24 cellular contexts compared by ENCODE assay signal in genomic region chr5:135056316-135057030, GRCh38. TPM values are rescaled to one million over a fixed set of nuclear protein-coding genes. Genes with fewer than 3 reads are reported as not detected.
"Had no signal": no experiment of that assay in that cellular context is flagged by ENCODE, and none has a peak within 500 bp of the region (broad histone marks: within the 10 kb centered on the region; RNA-seq: fewer than 3 reads in every experiment).

No MANE protein-coding gene starts in this region.

- H3K9me3 ChIP-seq: colonic mucosa, esophagus squamous epithelium, left ventricle myocardium inferior, prostate gland, right lobe of liver, suprapubic skin, thyroid gland, upper lobe of left lung, uterus had no signal

- H3K4me3 ChIP-seq: colonic mucosa, esophagus squamous epithelium, hepatocyte, left ventricle myocardium inferior, prostate gland, right lobe of liver, skin epidermis, suprapubic skin, thyroid gland, upper lobe of left lung, uterus had no signal

- H3K4me1 ChIP-seq: colonic mucosa, parathyroid adenoma, prostate gland, right lobe of liver, suprapubic skin, thyroid gland, upper lobe of left lung, uterus had no signal

- H3K36me3 ChIP-seq: colonic mucosa, esophagus squamous epithelium, left ventricle myocardium inferior, prostate gland, right lobe of liver, suprapubic skin, thyroid gland, upper lobe of left lung, uterus had no signal

- H3K27ac ChIP-seq: colonic mucosa, hepatocyte, parathyroid adenoma, prostate gland, right lobe of liver, skin epidermis, suprapubic skin, thyroid gland, upper lobe of left lung, uterus had no signal

- DNase-seq: colonic mucosa; dermis blood vessel endothelial cell; esophagus squamous epithelium; foreskin fibroblast; head of caudate nucleus; left cardiac atrium; left ventricle myocardium inferior; mesendoderm; naive B cell; occipital lobe; retina; right lobe of liver; stimulated activated CD4-positive, alpha-beta T cell treated with anti-CD3 and anti-CD28 coated beads, Interleukin-2, amount 100 ng/mL, for 24 hours; stimulated activated naive CD4-positive, alpha-beta T cell; thyroid gland; upper lobe of left lung; uterus had no signal

- ATAC-seq: left cardiac atrium, right lobe of liver had no signal

- H3K4me2 ChIP-seq: hepatocyte had no signal

- H3K27me3 ChIP-seq: thyroid gland, upper lobe of left lung had no signal

- H3K79me2 ChIP-seq: hepatocyte, parathyroid adenoma had no signal

- H2AFZ ChIP-seq: hepatocyte, parathyroid adenoma had no signal

- H3K9ac ChIP-seq: parathyroid adenoma had no signal

RNA-seq across cellular contexts. Expression of gene PITX1, which starts 22.4 kb away (rescaled TPM):
- total RNA-seq: kidney, left cardiac atrium, left ventricle myocardium inferior, lung microvascular endothelial cell, occipital lobe, right lobe of liver had no signal
